Comparison of ENCODE assay signal across 11 cellular contexts in the genomic region with DNA sequence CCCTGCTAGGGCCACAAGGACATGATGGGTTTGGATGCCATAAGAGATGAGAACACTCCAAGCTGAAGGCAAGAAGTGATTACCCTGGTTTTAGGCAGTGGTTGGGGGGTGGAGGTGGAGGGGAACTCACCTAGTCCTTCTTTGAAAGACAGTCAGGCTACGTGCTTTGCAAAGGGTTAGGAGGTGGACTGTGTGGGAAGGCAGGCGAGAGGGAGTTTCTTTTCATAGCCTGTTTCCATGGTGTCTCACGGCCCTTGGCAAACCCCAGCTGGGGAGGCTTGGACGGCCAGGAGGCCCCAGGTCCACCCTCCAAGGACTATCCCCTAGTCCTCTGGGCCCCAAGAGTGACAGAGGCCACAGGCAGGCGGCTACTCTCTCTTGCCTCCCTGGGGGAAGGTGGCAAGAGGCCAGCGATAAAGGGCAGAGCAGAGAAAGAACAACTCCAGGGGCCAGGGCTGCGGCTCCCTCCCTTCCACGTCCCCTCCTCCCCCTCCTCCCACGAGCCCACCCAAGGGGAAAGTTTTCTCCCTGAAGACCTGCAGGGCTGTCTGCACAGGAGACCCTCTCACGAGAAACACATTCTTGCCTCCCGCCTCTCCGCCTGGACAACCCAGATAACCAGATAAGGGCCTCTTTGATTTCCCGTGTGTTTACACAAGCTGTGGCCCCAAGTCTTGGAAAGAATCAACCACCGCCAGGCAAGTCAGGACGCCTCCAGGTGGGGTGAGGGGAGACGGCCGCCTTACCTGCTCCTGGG.
DNase-seq lines count a peak whose midpoint lies in the region; ATAC-seq and TF ChIP-seq lines count a peak whose summit lies in the region.
"Had no signal": no experiment of that assay in that cellular context is flagged by ENCODE, and none has a peak within 500 bp of the region (broad histone marks: within the 10 kb centered on the region; RNA-seq: fewer than 3 reads in every experiment).

No MANE protein-coding gene starts in this region.

- no peaks in the 10 kb centered on the region for H3K27me3 Mint-ChIP-seq in CD4-positive, alpha-beta memory T cell
- no peaks in the 10 kb centered on the region for H3K27me3 Mint-ChIP-seq in brain
- no peaks in the 10 kb centered on the region for H3K27me3 Mint-ChIP-seq in naive thymus-derived CD8-positive, alpha-beta T cell
- H3K27me3 Mint-ChIP-seq: memory B cell had no signal

- peaks cover 59 to 93% (median 73%) of the 10 kb centered on the region in 4 donors for H3K4me1 Mint-ChIP-seq in CD4-positive, alpha-beta memory T cell
- peaks cover 28% of the 10 kb centered on the region for H3K4me1 Mint-ChIP-seq in brain
- H3K4me1 Mint-ChIP-seq in naive thymus-derived CD8-positive, alpha-beta T cell, result peaks cover 52 to 94% (median 87%) of the 10 kb centered on the region in 4 donors

- peak overlapping the region; percentile 77 to 86 (median 82) for H3K4me3 Mint-ChIP-seq in CD4-positive, alpha-beta memory T cell
- H3K4me3 Mint-ChIP-seq in brain, result peak overlapping the region in 1 of 5 experiments; percentile 26
- peak overlapping the region; percentile 77 to 94 (median 87) for H3K4me3 Mint-ChIP-seq in naive thymus-derived CD8-positive, alpha-beta T cell
- H3K4me3 Mint-ChIP-seq: memory B cell had no signal

- WGBS in ovary, 3 donors, result 27 to 32% (median 31%) methylated on average over 17 of the region's 17 CpGs

- H3K27me3 ChIP-seq in CD4-positive, alpha-beta memory T cell (ENCODE audit: insufficient read depth, low read length), result no peaks in the 10 kb centered on the region
- H3K27me3 ChIP-seq in ovary, result no peaks in the 10 kb centered on the region

- H3K9me3 ChIP-seq in CD4-positive, alpha-beta memory T cell (ENCODE audit: control insufficient read depth in 1 of 2, low read length in 2 of 2), result no peaks in the 10 kb centered on the region
- no peaks in the 10 kb centered on the region for H3K9me3 ChIP-seq in ovary

- H3K4me3 ChIP-seq in CD4-positive, alpha-beta memory T cell (ENCODE audit: low read length in 2 of 2), result peak overlapping the region; percentile 43 to 57
- no peak overlapping the region for H3K4me3 ChIP-seq in ovary

- H3K36me3 ChIP-seq in CD4-positive, alpha-beta memory T cell (ENCODE audit: insufficient read depth, low read length), result peaks cover 9% of the 10 kb centered on the region
- H3K36me3 ChIP-seq in ovary, result no peaks in the 10 kb centered on the region

- no peak for TF ChIP-seq POLR2A in ovary (IDR thresholded peaks at IDR 0.05)

- H3K4me1 ChIP-seq in CD4-positive, alpha-beta memory T cell (ENCODE audit: insufficient read depth, low read length), result peaks cover 77% of the 10 kb centered on the region
- no peaks in the 10 kb centered on the region for H3K4me1 ChIP-seq in ovary (ENCODE audit: insufficient read depth)

- H3K36me3 Mint-ChIP-seq in CD4-positive, alpha-beta memory T cell, result peaks cover 40 to 59% of the 10 kb centered on the region in 2 donors
- H3K36me3 Mint-ChIP-seq in brain, result peaks cover 44% of the 10 kb centered on the region
- H3K36me3 Mint-ChIP-seq in naive thymus-derived CD8-positive, alpha-beta T cell, result peaks cover 0 to 53% (median 31%) of the 10 kb centered on the region in 3 donors

- ATAC-seq in naive thymus-derived CD8-positive, alpha-beta T cell, result peak; percentile 15 to 16
- ATAC-seq in HG03521 (IDR thresholded peaks at IDR 0.05; ENCODE audit: unreplicated experiment), result no peak

- POLR2A ChIA-PET in CD4-positive, alpha-beta memory T cell (lab: Charles Lee; ENCODE audit: partially characterized antibody), result interaction anchor here (0.7 to 5.0 kb wide), 8 partner anchors 12 to 305 kb away, joined by 3 to 64 read pairs (median 6); no protein-coding TSS in a partner anchor
- POLR2A ChIA-PET in naive thymus-derived CD8-positive, alpha-beta T cell (lab: Charles Lee), result interaction anchor here (0.6 to 24.1 kb wide), 16 partner anchors 13 to 320 kb away, joined by 3 to 883 read pairs (median 4); a partner anchor contains a TSS

- peaks cover 0 to 2% (median 0%) of the 10 kb centered on the region in 8 donors for H3K9me3 Mint-ChIP-seq in CD4-positive, alpha-beta memory T cell
- H3K9me3 Mint-ChIP-seq in brain, result peaks cover 0 to 5% (median 0%) of the 10 kb centered on the region in 5 experiments
- H3K9me3 Mint-ChIP-seq in naive thymus-derived CD8-positive, alpha-beta T cell, result no peaks in the 10 kb centered on the region
- H3K9me3 Mint-ChIP-seq: memory B cell had no signal

- no peak for TF ChIP-seq EP300 in ovary (IDR thresholded peaks at IDR 0.05)

- DNase-seq in CD4-positive, alpha-beta memory T cell, result no peak
- DNase-seq in NCI-H1105 (lab: John Stamatoyannopoulos, UW) (peak; percentile 40), NCI-H446 (lab: John Stamatoyannopoulos, UW) (no peak), OCI-M1 (lab: John Stamatoyannopoulos, UW) (no peak), ovary (no peak)
- DNase-seq in naive thymus-derived CD8-positive, alpha-beta T cell, result peak in 2 of 10 donors; percentile 34 to 62
- DNase-seq: NCI-H1694 treated with DMSO at 0.1 percent for 48 hours had no signal

- intact Hi-C loops in CD4-positive, alpha-beta memory T cell (cut with micrococcal nuclease), result no loop called here
- intact Hi-C loops in ovary (cut with DNase I), result no loop called here

- CTCF ChIA-PET in CD4-positive, alpha-beta memory T cell (lab: Charles Lee; ENCODE audit: partially characterized antibody), result interaction anchor here (1.4 to 3.5 kb wide), 3 partner anchors 12 to 143 kb away, joined by 4 to 16 read pairs (median 14); no protein-coding TSS in a partner anchor

- H3K27ac ChIP-seq in CD4-positive, alpha-beta memory T cell (ENCODE audit: low read depth, low read length), result peak overlapping the region; percentile 60
- no peak overlapping the region for H3K27ac ChIP-seq in ovary
- H3K27ac ChIP-seq: epithelial cell of prostate had no signal

- TF ChIP-seq CTCF in brain (conservative IDR thresholded peaks at IDR 0.05) (no peak), ovary (IDR thresholded peaks at IDR 0.05) (no peak)

- peak overlapping the region; percentile 92 to 97 (median 94) for H3K27ac Mint-ChIP-seq in CD4-positive, alpha-beta memory T cell
- H3K27ac Mint-ChIP-seq in brain, result peak overlapping the region in 3 of 5 experiments; percentile 40 to 89 (median 72)
- H3K27ac Mint-ChIP-seq in naive thymus-derived CD8-positive, alpha-beta T cell, result peak overlapping the region; percentile 94 to 98 (median 97)
